In genomic region chr6:68638225-68638900, GRCh38 we compare ENCODE assay signal across 8 cellular contexts. TPM values are rescaled to one million over a fixed set of nuclear protein-coding genes. Genes with fewer than 3 reads are reported as not detected.
DNase-seq lines count a peak whose midpoint lies in the region; ATAC-seq and TF ChIP-seq lines count a peak whose summit lies in the region.

No MANE protein-coding gene starts in this region.

- H3K36me3 Mint-ChIP-seq in HFFc6 (ENCODE audit: low read depth) (no peaks in the 10 kb centered on the region), T-cell (no peaks in the 10 kb centered on the region)

- CTCF ChIA-PET in T-cell (lab: Charles Lee), result interaction anchor here in 1 of 2 donors (0.6 to 1.2 kb wide), 2 partner anchors 10 to 1062 kb away, joined by 3 to 4 read pairs; no protein-coding TSS in a partner anchor

- TF ChIP-seq CTCF in HFFc6 (IDR thresholded peaks at IDR 0.05) (peak; percentile 94), fibroblast of villous mesenchyme (IDR thresholded peaks at IDR 0.05; ENCODE audit: insufficient read depth, low read depth, low read length) (peak; percentile 67), retinal pigment epithelial cell (conservative IDR thresholded peaks at IDR 0.05; ENCODE audit: low read depth, low read length) (peak; percentile 71)

- peak; percentile 6 for DNase-seq in Caki2 (ENCODE audit: low read depth)
- DNase-seq in HFFc6, result no peak
- DNase-seq in UCSD-AML1 (lab: John Stamatoyannopoulos, UW; ENCODE audit: unreplicated experiment), result peak; percentile 12
- peak; percentile 56 for DNase-seq in fibroblast of villous mesenchyme (ENCODE audit: low read depth)
- no peak for DNase-seq in retinal pigment epithelial cell (ENCODE audit: low read depth)
- no peak for DNase-seq in T-cell
- no peak for DNase-seq in activated effector memory CD4-positive, alpha-beta T cell treated with anti-CD3 and anti-CD28 coated beads, Interleukin-2, amount 50 U/mL, for 16 hours

- H3K4me3 ChIP-seq in fibroblast of villous mesenchyme (ENCODE audit: low read depth, low read length) (no peak overlapping the region), retinal pigment epithelial cell (ENCODE audit: low read length) (no peak overlapping the region)

- peaks cover 11% of the 10 kb centered on the region for H3K27me3 Mint-ChIP-seq in HFFc6 (ENCODE audit: insufficient read depth)
- H3K27me3 Mint-ChIP-seq in T-cell, result peaks cover 46 to 49% of the 10 kb centered on the region in 2 donors

- ATAC-seq in T-cell (replicated peaks in 1 of 4) (no peak), GM18511 (IDR thresholded peaks at IDR 0.05; ENCODE audit: unreplicated experiment) (no peak)

- H3K9me3 Mint-ChIP-seq in HFFc6 (no peaks in the 10 kb centered on the region), T-cell (no peaks in the 10 kb centered on the region)

- H3K27ac Mint-ChIP-seq in HFFc6 (no peak overlapping the region), T-cell (no peak overlapping the region)

- H3K4me3 Mint-ChIP-seq in HFFc6 (no peak overlapping the region), T-cell (no peak overlapping the region)

- POLR2A ChIA-PET in T-cell (lab: Charles Lee), result no interaction called here

- in situ Hi-C loops in Caki2 (cut with HindIII; ENCODE audit: low pct_unique_long_range_greater_than_20kb, low sequenced_read_pairs), result no loop called here

- H3K4me1 Mint-ChIP-seq in HFFc6 (ENCODE audit: low read depth), result peaks cover 16% of the 10 kb centered on the region
- peaks cover 22 to 33% (median 22%) of the 10 kb centered on the region in 3 donors for H3K4me1 Mint-ChIP-seq in T-cell

RNA-seq across cellular contexts. Expression of gene ADGRB3, which starts 3.3 kb away (rescaled TPM):
- 0.24 TPM in 1 of 2 replicates, not detected in the other for total RNA-seq in Caki2 (2014; rRNA removed; shearing (Covaris generic); ENCODE audit: low replicate concordance)
- under 1 TPM in 3 of 6 experiments, not detected in 3; 0.05 to 0.07 (median 0.05) TPM for total RNA-seq in HFFc6 (2021; fragmentation: NEBNext Ultra II Directional; extraction: Animal tissue kit (Norgen Biotek cat#: 25700))
- total RNA-seq in fibroblast of villous mesenchyme (under 0.01 and 0.32 TPM in 2 replicates), T-cell (not detected)

Comparison
In these comparisons a context has a peak if more than half of its experiments do, and no peak if none do; other contexts are left out.
1. DNase-seq: peak in Caki2 (single experiment), UCSD-AML1 (single experiment) and fibroblast of villous mesenchyme (single experiment); none in HFFc6 (single experiment), retinal pigment epithelial cell (single experiment), T-cell (0 of 34) and activated effector memory CD4-positive, alpha-beta T cell treated with anti-CD3 and anti-CD28 coated beads, Interleukin-2, amount 50 U/mL, for 16 hours (single experiment).
2. Peak in every context shown above with its lines, with median percentiles within 50 percentile points of each other: CTCF ChIP-seq.